In the genomic region with DNA sequence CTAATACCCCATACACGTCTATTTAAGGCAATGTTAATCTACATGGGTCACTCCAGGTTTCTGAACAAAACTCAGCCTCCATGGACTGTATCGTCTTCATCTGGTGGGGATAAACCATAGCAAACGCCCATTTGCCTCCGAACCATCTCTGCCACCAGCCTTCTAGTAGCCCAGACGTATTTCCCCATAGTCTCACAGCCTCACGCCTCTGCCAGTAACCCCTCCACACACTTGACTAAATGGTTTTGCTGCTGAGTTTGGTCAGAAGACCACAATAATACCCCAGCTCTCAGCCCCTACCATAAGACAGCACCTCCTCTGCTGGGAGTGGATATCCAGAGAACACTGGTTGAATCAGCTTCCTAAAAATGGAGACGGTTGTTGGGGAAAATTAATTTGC, we compare ENCODE assay signal across 2 cellular contexts.
TF ChIP-seq lines count a peak whose summit lies in the region.

No MANE protein-coding gene starts in this region.

TF ChIP-seq in GM12878, 131 proteins besides CTCF, POLR2A, EP300 and RAD21:
- TF ChIP-seq NR2F1 (conservative IDR thresholded peaks at IDR 0.05), result no peak
- no peak for TF ChIP-seq MYC (IDR thresholded peaks at IDR 0.05; ENCODE audit: insufficient read depth, insufficient read length, insufficient replicate concordance, low read length, severe bottlenecking)
- TF ChIP-seq WRNIP1 (IDR thresholded peaks at IDR 0.05; ENCODE audit: borderline replicate concordance, low read depth, low read length), result no peak
- TF ChIP-seq, protein P1, sequence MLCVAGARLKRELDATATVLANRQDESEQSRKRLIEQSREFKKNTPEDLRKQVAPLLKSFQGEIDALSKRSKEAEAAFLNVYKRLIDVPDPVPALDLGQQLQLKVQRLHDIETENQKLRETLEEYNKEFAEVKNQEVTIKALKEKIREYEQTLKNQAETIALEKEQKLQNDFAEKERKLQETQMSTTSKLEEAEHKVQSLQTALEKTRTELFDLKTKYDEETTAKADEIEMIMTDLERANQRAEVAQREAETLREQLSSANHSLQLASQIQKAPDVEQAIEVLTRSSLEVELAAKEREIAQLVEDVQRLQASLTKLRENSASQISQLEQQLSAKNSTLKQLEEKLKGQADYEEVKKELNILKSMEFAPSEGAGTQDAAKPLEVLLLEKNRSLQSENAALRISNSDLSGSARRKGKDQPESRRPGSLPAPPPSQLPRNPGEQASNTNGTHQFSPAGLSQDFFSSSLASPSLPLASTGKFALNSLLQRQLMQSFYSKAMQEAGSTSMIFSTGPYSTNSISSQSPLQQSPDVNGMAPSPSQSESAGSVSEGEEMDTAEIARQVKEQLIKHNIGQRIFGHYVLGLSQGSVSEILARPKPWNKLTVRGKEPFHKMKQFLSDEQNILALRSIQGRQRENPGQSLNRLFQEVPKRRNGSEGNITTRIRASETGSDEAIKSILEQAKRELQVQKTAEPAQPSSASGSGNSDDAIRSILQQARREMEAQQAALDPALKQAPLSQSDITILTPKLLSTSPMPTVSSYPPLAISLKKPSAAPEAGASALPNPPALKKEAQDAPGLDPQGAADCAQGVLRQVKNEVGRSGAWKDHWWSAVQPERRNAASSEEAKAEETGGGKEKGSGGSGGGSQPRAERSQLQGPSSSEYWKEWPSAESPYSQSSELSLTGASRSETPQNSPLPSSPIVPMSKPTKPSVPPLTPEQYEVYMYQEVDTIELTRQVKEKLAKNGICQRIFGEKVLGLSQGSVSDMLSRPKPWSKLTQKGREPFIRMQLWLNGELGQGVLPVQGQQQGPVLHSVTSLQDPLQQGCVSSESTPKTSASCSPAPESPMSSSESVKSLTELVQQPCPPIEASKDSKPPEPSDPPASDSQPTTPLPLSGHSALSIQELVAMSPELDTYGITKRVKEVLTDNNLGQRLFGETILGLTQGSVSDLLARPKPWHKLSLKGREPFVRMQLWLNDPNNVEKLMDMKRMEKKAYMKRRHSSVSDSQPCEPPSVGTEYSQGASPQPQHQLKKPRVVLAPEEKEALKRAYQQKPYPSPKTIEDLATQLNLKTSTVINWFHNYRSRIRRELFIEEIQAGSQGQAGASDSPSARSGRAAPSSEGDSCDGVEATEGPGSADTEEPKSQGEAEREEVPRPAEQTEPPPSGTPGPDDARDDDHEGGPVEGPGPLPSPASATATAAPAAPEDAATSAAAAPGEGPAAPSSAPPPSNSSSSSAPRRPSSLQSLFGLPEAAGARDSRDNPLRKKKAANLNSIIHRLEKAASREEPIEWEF (IDR thresholded peaks at IDR 0.05; ENCODE audit: insufficient replicate concordance, low read depth, low read length), result no peak
- TF ChIP-seq POLR2AphosphoS5 (IDR thresholded peaks at IDR 0.05; ENCODE audit: low read length), result no peak
- TF ChIP-seq, protein P2, sequence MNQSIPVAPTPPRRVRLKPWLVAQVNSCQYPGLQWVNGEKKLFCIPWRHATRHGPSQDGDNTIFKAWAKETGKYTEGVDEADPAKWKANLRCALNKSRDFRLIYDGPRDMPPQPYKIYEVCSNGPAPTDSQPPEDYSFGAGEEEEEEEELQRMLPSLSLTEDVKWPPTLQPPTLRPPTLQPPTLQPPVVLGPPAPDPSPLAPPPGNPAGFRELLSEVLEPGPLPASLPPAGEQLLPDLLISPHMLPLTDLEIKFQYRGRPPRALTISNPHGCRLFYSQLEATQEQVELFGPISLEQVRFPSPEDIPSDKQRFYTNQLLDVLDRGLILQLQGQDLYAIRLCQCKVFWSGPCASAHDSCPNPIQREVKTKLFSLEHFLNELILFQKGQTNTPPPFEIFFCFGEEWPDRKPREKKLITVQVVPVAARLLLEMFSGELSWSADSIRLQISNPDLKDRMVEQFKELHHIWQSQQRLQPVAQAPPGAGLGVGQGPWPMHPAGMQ (IDR thresholded peaks at IDR 0.05; ENCODE audit: borderline replicate concordance), result no peak
- TF ChIP-seq, protein P3, sequence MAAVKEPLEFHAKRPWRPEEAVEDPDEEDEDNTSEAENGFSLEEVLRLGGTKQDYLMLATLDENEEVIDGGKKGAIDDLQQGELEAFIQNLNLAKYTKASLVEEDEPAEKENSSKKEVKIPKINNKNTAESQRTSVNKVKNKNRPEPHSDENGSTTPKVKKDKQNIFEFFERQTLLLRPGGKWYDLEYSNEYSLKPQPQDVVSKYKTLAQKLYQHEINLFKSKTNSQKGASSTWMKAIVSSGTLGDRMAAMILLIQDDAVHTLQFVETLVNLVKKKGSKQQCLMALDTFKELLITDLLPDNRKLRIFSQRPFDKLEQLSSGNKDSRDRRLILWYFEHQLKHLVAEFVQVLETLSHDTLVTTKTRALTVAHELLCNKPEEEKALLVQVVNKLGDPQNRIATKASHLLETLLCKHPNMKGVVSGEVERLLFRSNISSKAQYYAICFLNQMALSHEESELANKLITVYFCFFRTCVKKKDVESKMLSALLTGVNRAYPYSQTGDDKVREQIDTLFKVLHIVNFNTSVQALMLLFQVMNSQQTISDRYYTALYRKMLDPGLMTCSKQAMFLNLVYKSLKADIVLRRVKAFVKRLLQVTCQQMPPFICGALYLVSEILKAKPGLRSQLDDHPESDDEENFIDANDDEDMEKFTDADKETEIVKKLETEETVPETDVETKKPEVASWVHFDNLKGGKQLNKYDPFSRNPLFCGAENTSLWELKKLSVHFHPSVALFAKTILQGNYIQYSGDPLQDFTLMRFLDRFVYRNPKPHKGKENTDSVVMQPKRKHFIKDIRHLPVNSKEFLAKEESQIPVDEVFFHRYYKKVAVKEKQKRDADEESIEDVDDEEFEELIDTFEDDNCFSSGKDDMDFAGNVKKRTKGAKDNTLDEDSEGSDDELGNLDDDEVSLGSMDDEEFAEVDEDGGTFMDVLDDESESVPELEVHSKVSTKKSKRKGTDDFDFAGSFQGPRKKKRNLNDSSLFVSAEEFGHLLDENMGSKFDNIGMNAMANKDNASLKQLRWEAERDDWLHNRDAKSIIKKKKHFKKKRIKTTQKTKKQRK (IDR thresholded peaks at IDR 0.05; ENCODE audit: low read depth, low read length), result no peak
- TF ChIP-seq, protein P4, sequence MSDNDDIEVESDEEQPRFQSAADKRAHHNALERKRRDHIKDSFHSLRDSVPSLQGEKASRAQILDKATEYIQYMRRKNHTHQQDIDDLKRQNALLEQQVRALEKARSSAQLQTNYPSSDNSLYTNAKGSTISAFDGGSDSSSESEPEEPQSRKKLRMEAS (IDR thresholded peaks at IDR 0.05; ENCODE audit: low read depth, low read length), result no peak

TF ChIP-seq in GM23338, 12 proteins besides CTCF, POLR2A, EP300 and RAD21:
- TF ChIP-seq, protein P5, sequence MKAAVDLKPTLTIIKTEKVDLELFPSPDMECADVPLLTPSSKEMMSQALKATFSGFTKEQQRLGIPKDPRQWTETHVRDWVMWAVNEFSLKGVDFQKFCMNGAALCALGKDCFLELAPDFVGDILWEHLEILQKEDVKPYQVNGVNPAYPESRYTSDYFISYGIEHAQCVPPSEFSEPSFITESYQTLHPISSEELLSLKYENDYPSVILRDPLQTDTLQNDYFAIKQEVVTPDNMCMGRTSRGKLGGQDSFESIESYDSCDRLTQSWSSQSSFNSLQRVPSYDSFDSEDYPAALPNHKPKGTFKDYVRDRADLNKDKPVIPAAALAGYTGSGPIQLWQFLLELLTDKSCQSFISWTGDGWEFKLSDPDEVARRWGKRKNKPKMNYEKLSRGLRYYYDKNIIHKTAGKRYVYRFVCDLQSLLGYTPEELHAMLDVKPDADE (IDR thresholded peaks at IDR 0.05), result no peak
- TF ChIP-seq CREB1 (CRISPR knock-in tag; IDR thresholded peaks at IDR 0.05; ENCODE audit: low read depth) (no peak), JUNB (IDR thresholded peaks at IDR 0.05; ENCODE audit: unreplicated experiment) (no peak), POLR2AphosphoS5 (IDR thresholded peaks at IDR 0.05; ENCODE audit: low read depth) (no peak), ZNF114 (CRISPR knock-in tag; IDR thresholded peaks at IDR 0.05) (no peak), ZNF331 (CRISPR knock-in tag; IDR thresholded peaks at IDR 0.05; ENCODE audit: low read depth) (no peak), STAT1 (IDR thresholded peaks at IDR 0.05; ENCODE audit: unreplicated experiment) (no peak), EZH2phosphoT487 (IDR thresholded peaks at IDR 0.05; ENCODE audit: unreplicated experiment) (no peak), EZH2 (IDR thresholded peaks at IDR 0.05; ENCODE audit: low read depth, unreplicated experiment) (no peak), NANOG (IDR thresholded peaks at IDR 0.05; ENCODE audit: borderline replicate concordance) (no peak)
- TF ChIP-seq, protein P6, sequence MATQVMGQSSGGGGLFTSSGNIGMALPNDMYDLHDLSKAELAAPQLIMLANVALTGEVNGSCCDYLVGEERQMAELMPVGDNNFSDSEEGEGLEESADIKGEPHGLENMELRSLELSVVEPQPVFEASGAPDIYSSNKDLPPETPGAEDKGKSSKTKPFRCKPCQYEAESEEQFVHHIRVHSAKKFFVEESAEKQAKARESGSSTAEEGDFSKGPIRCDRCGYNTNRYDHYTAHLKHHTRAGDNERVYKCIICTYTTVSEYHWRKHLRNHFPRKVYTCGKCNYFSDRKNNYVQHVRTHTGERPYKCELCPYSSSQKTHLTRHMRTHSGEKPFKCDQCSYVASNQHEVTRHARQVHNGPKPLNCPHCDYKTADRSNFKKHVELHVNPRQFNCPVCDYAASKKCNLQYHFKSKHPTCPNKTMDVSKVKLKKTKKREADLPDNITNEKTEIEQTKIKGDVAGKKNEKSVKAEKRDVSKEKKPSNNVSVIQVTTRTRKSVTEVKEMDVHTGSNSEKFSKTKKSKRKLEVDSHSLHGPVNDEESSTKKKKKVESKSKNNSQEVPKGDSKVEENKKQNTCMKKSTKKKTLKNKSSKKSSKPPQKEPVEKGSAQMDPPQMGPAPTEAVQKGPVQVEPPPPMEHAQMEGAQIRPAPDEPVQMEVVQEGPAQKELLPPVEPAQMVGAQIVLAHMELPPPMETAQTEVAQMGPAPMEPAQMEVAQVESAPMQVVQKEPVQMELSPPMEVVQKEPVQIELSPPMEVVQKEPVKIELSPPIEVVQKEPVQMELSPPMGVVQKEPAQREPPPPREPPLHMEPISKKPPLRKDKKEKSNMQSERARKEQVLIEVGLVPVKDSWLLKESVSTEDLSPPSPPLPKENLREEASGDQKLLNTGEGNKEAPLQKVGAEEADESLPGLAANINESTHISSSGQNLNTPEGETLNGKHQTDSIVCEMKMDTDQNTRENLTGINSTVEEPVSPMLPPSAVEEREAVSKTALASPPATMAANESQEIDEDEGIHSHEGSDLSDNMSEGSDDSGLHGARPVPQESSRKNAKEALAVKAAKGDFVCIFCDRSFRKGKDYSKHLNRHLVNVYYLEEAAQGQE (IDR thresholded peaks at IDR 0.05; ENCODE audit: unreplicated experiment), result no peak
- TF ChIP-seq, protein P7, sequence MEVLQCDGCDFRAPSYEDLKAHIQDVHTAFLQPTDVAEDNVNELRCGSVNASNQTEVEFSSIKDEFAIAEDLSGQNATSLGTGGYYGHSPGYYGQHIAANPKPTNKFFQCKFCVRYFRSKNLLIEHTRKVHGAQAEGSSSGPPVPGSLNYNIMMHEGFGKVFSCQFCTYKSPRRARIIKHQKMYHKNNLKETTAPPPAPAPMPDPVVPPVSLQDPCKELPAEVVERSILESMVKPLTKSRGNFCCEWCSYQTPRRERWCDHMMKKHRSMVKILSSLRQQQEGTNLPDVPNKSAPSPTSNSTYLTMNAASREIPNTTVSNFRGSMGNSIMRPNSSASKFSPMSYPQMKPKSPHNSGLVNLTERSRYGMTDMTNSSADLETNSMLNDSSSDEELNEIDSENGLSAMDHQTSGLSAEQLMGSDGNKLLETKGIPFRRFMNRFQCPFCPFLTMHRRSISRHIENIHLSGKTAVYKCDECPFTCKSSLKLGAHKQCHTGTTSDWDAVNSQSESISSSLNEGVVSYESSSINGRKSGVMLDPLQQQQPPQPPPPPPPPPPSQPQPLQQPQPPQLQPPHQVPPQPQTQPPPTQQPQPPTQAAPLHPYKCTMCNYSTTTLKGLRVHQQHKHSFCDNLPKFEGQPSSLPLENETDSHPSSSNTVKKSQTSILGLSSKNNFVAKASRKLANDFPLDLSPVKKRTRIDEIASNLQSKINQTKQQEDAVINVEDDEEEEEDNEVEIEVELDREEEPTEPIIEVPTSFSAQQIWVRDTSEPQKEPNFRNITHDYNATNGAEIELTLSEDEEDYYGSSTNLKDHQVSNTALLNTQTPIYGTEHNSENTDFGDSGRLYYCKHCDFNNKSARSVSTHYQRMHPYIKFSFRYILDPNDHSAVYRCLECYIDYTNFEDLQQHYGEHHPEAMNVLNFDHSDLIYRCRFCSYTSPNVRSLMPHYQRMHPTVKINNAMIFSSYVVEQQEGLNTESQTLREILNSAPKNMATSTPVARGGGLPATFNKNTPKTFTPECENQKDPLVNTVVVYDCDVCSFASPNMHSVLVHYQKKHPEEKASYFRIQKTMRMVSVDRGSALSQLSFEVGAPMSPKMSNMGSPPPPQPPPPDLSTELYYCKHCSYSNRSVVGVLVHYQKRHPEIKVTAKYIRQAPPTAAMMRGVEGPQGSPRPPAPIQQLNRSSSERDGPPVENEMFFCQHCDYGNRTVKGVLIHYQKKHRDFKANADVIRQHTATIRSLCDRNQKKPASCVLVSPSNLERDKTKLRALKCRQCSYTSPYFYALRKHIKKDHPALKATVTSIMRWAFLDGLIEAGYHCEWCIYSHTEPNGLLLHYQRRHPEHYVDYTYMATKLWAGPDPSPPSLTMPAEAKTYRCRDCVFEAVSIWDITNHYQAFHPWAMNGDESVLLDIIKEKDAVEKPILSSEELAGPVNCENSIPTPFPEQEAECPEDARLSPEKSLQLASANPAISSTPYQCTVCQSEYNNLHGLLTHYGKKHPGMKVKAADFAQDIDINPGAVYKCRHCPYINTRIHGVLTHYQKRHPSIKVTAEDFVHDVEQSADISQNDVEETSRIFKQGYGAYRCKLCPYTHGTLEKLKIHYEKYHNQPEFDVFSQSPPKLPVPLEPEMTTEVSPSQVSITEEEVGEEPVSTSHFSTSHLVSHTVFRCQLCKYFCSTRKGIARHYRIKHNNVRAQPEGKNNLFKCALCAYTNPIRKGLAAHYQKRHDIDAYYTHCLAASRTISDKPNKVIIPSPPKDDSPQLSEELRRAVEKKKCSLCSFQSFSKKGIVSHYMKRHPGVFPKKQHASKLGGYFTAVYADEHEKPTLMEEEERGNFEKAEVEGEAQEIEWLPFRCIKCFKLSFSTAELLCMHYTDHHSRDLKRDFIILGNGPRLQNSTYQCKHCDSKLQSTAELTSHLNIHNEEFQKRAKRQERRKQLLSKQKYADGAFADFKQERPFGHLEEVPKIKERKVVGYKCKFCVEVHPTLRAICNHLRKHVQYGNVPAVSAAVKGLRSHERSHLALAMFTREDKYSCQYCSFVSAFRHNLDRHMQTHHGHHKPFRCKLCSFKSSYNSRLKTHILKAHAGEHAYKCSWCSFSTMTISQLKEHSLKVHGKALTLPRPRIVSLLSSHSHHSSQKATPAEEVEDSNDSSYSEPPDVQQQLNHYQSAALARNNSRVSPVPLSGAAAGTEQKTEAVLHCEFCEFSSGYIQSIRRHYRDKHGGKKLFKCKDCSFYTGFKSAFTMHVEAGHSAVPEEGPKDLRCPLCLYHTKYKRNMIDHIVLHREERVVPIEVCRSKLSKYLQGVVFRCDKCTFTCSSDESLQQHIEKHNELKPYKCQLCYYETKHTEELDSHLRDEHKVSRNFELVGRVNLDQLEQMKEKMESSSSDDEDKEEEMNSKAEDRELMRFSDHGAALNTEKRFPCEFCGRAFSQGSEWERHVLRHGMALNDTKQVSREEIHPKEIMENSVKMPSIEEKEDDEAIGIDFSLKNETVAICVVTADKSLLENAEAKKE (CRISPR knock-in tag; IDR thresholded peaks at IDR 0.05), result no peak
